20 cellular contexts compared by ENCODE assay signal in genomic region chr2:12227941-12228608, GRCh38.
A peak's percentile ranks its signal among the peaks of the same experiment; 100 is the strongest.
DNase-seq lines count a peak whose midpoint lies in the region; ATAC-seq, FAIRE-seq and TF ChIP-seq lines count a peak whose summit lies in the region.
"Had no signal": no experiment of that assay in that cellular context is flagged by ENCODE, and none has a peak within 500 bp of the region (broad histone marks: within the 10 kb centered on the region; RNA-seq: fewer than 3 reads in every experiment).

No MANE protein-coding gene starts in this region.

- CTCF ChIA-PET in SK-N-SH (lab: Yijun Ruan, JAX) = interaction anchor here (0.8 to 1.5 kb wide), 4 partner anchors 13 to 60 kb away, joined by 3 read pairs; no protein-coding TSS in a partner anchor

- TF ChIP-seq CTCF in SK-N-SH (IDR thresholded peaks at IDR 0.05) (peak; percentile 35), astrocyte (IDR thresholded peaks at IDR 0.05; ENCODE audit: insufficient read depth, low read depth, low read length) (no peak), foreskin fibroblast (IDR thresholded peaks at IDR 0.05; ENCODE audit: low read depth, low read length) (no peak), smooth muscle cell (IDR thresholded peaks at IDR 0.05; ENCODE audit: borderline replicate concordance, insufficient read depth, poor library complexity, severe bottlenecking) (no peak)

- DNase-seq in SK-N-SH (no peak), astrocyte (ENCODE audit: low read depth) (peak; percentile 80), foreskin fibroblast (peak; percentile 33 to 74), smooth muscle cell (lab: John Stamatoyannopoulos, UW; ENCODE audit: unreplicated experiment) (no peak), KBM-7 (no peak), NK-92 (lab: John Stamatoyannopoulos, UW; ENCODE audit: unreplicated experiment) (no peak)
- no peak for DNase-seq in stimulated activated CD4-positive, alpha-beta T cell treated with anti-CD3 and anti-CD28 coated beads, Interleukin-4, amount 100 ng/mL, for 4 hours
- DNase-seq: activated CD4-positive, CD25-positive, alpha-beta regulatory T cell; amygdala; DND-41; mesendoderm; NCI-H187; NCI-H510A treated with DMSO at 0.1 percent for 48 hours; SHP77; T-helper 2 cell; upper lobe of right lung had no signal

- H3K79me2 ChIP-seq in SK-N-SH (ENCODE audit: insufficient read depth) (no peaks in the 10 kb centered on the region), astrocyte (ENCODE audit: insufficient read depth, low read length) (no peaks in the 10 kb centered on the region), smooth muscle cell (ENCODE audit: low read depth) (no peaks in the 10 kb centered on the region)

- WGBS in SK-N-SH (ENCODE audit: low lambda C conversion rate) = 64% methylated on average over 4 of the region's 4 CpGs
- 54% methylated on average over 4 of the region's 4 CpGs for WGBS in smooth muscle cell (ENCODE audit: low lambda C conversion rate)

- peaks cover 6% of the 10 kb centered on the region for H3K4me1 Mint-ChIP-seq in astrocyte (ENCODE audit: low read depth, unreplicated experiment)

- H3K9me2 ChIP-seq in SK-N-SH = no peaks in the 10 kb centered on the region

- H3K36me3 ChIP-seq in SK-N-SH (replicated peaks in 1 of 2; ENCODE audit: control insufficient read depth in 1 of 2, insufficient read depth in 2 of 2, low read length in 1 of 2) (no peaks in the 10 kb centered on the region), astrocyte (ENCODE audit: insufficient read depth, low read length) (no peaks in the 10 kb centered on the region), smooth muscle cell (ENCODE audit: low read depth) (no peaks in the 10 kb centered on the region)
- H3K36me3 ChIP-seq: upper lobe of right lung had no signal

- H4K20me1 ChIP-seq in SK-N-SH (ENCODE audit: insufficient read depth) (no peaks in the 10 kb centered on the region), astrocyte (ENCODE audit: insufficient read depth, low read length) (no peaks in the 10 kb centered on the region), smooth muscle cell (ENCODE audit: low read depth) (no peaks in the 10 kb centered on the region)

- no peaks in the 10 kb centered on the region for H3K27me3 Mint-ChIP-seq in astrocyte (ENCODE audit: low read depth, unreplicated experiment)
- H3K27me3 Mint-ChIP-seq: stimulated activated naive CD8-positive, alpha-beta T cell treated with anti-CD3 and anti-CD28 coated beads, Interleukin-15, Interleukin-2, amounts not matched to agents 100 ng/mL and 50 ng/mL, for 24 hours had no signal

- peaks cover 12% of the 10 kb centered on the region for H3K9me3 Mint-ChIP-seq in astrocyte (ENCODE audit: unreplicated experiment)

- ATAC-seq in SK-N-SH treated with all-trans-retinoic acid at 6 μM for 48 hours = no peak
- ATAC-seq: upper lobe of right lung had no signal

- H2AFZ ChIP-seq in SK-N-SH (ENCODE audit: low read depth) (peak overlapping the region; percentile 77), astrocyte (ENCODE audit: low read depth, low read length) (no peak overlapping the region), smooth muscle cell (ENCODE audit: low read depth) (peak overlapping the region; percentile 35)

- no peak overlapping the region for H3K9ac ChIP-seq in SK-N-SH
- no peak overlapping the region for H3K9ac ChIP-seq in astrocyte (ENCODE audit: low read length)
- H3K9ac ChIP-seq in smooth muscle cell (ENCODE audit: low read depth) = no peak overlapping the region

- H3K4me1 ChIP-seq in SK-N-SH (ENCODE audit: control insufficient read depth in 1 of 2, insufficient read depth in 2 of 2, low read depth in 1 of 2, low read length in 1 of 2) (peaks cover 0 to 14% of the 10 kb centered on the region in 2 experiments; a peak in 2 of 4 replicates), astrocyte (ENCODE audit: insufficient read depth, low read length) (peaks cover 5% of the 10 kb centered on the region), smooth muscle cell (ENCODE audit: low read depth) (no peaks in the 10 kb centered on the region)
- H3K4me1 ChIP-seq: upper lobe of right lung had no signal

- H3F3A ChIP-seq in SK-N-SH (replicated peaks; ENCODE audit: insufficient read depth) (peaks cover 14% of the 10 kb centered on the region), smooth muscle cell (ENCODE audit: low read depth) (peaks cover 4% of the 10 kb centered on the region)

- H3K27ac Mint-ChIP-seq in astrocyte (ENCODE audit: unreplicated experiment) = peak overlapping the region; percentile 97
- H3K27ac Mint-ChIP-seq: stimulated activated naive CD8-positive, alpha-beta T cell treated with anti-CD3 and anti-CD28 coated beads, Interleukin-15, Interleukin-2, amounts not matched to agents 100 ng/mL and 50 ng/mL, for 24 hours had no signal

- no peaks in the 10 kb centered on the region for H3K9me3 ChIP-seq in SK-N-SH
- peaks cover 6% of the 10 kb centered on the region for H3K9me3 ChIP-seq in astrocyte (ENCODE audit: insufficient read depth, low read depth, low read length)
- H3K9me3 ChIP-seq in smooth muscle cell (replicated peaks; ENCODE audit: low read depth) = peaks cover 7% of the 10 kb centered on the region
- H3K9me3 ChIP-seq: upper lobe of right lung had no signal

- H3K4me2 ChIP-seq in SK-N-SH (no peak overlapping the region), astrocyte (ENCODE audit: low read length) (peak overlapping the region; percentile 60), smooth muscle cell (peak overlapping the region; percentile 33)

- H3K27ac ChIP-seq in SK-N-SH (ENCODE audit: low read depth in 2 of 2, low read length in 1 of 2) (peak overlapping the region in 1 of 2 experiments; percentile 72; a peak in 2 of 4 replicates), astrocyte (ENCODE audit: low read depth, low read length) (no peak overlapping the region), smooth muscle cell (ENCODE audit: low read depth) (peak overlapping the region; percentile 61)
- H3K27ac ChIP-seq: 22Rv1, upper lobe of right lung had no signal

- peak; percentile 34 for FAIRE-seq in astrocyte (lab: Jason Lieb, UNC)
- FAIRE-seq: colon had no signal

- no peak for TF ChIP-seq EP300 in SK-N-SH (IDR thresholded peaks at IDR 0.05; ENCODE audit: borderline replicate concordance in 1 of 2, low read depth in 1 of 2, low read length in 1 of 2)

- H3K27me3 ChIP-seq in SK-N-SH (ENCODE audit: insufficient read depth) = no peaks in the 10 kb centered on the region
- no peaks in the 10 kb centered on the region for H3K27me3 ChIP-seq in astrocyte (ENCODE audit: insufficient read depth, low read length)
- no peaks in the 10 kb centered on the region for H3K27me3 ChIP-seq in smooth muscle cell (ENCODE audit: low read depth)
- H3K27me3 ChIP-seq: upper lobe of right lung had no signal

- POLR2A ChIA-PET in SK-N-SH (lab: Yijun Ruan, JAX) = no interaction called here

- TF ChIP-seq RAD21 in SK-N-SH (IDR thresholded peaks at IDR 0.05; ENCODE audit: low read length) = no peak

- H3K4me3 ChIP-seq in SK-N-SH (ENCODE audit: low read depth in 2 of 2, low read length in 1 of 2) = no peak overlapping the region
- H3K4me3 ChIP-seq in astrocyte (ENCODE audit: insufficient read depth, low read depth, low read length) = no peak overlapping the region
- no peak overlapping the region for H3K4me3 ChIP-seq in foreskin fibroblast (ENCODE audit: low read depth in 1 of 2, low read length in 2 of 2)
- no peak overlapping the region for H3K4me3 ChIP-seq in smooth muscle cell
- H3K4me3 ChIP-seq: upper lobe of right lung had no signal

- H3K4me3 Mint-ChIP-seq in astrocyte (ENCODE audit: unreplicated experiment) = no peak overlapping the region
- H3K4me3 Mint-ChIP-seq: stimulated activated naive CD8-positive, alpha-beta T cell treated with anti-CD3 and anti-CD28 coated beads, Interleukin-15, Interleukin-2, amounts not matched to agents 100 ng/mL and 50 ng/mL, for 24 hours had no signal

- in situ Hi-C loops in KBM-7 (cut with MboI; ENCODE audit: low pct_unique_long_range_greater_than_20kb, low sequenced_read_pairs) = no loop called here

- H3K36me3 Mint-ChIP-seq in astrocyte (ENCODE audit: low read depth, unreplicated experiment) = peaks cover 2% of the 10 kb centered on the region

TF ChIP-seq in SK-N-SH, 30 proteins besides CTCF, POLR2A, EP300 and RAD21:
- TF ChIP-seq JUND (IDR thresholded peaks at IDR 0.05) = peak; percentile 26; the same call in 1 of the 2 replicates
- 0 out of 2 replicates have a peak, but pooled peaks have one; percentile 10 for TF ChIP-seq MEF2A (IDR thresholded peaks at IDR 0.05; ENCODE audit: borderline replicate concordance, low read depth)
- no peak for TF ChIP-seq MXI1 (IDR thresholded peaks at IDR 0.05; ENCODE audit: low read depth, low read length)
- no peak; the same call in 1 of the 2 replicates for TF ChIP-seq PBX3 (IDR thresholded peaks at IDR 0.05)
- TF ChIP-seq TCF12 (IDR thresholded peaks at IDR 0.05) = peak; percentile 46; the same call in 1 of the 2 replicates
- peak; percentile 34; the same call in 1 of the 2 replicates for TF ChIP-seq FOSL2 (IDR thresholded peaks at IDR 0.05; ENCODE audit: borderline replicate concordance, low read depth)

TF ChIP-seq in SK-N-SH treated with all-trans-retinoic acid at 6 μM for 48 hours, 23 proteins besides CTCF, POLR2A, EP300 and RAD21 (continues in another document):
- TF ChIP-seq ZFP3 (CRISPR knock-in tag; IDR thresholded peaks at IDR 0.05) (no peak), CREB5 (CRISPR knock-in tag; IDR thresholded peaks at IDR 0.05; ENCODE audit: low read depth) (no peak), OSR1 (CRISPR knock-in tag; IDR thresholded peaks at IDR 0.05) (no peak), TOX (CRISPR knock-in tag; IDR thresholded peaks at IDR 0.05; ENCODE audit: borderline replicate concordance) (no peak), PPARA (CRISPR knock-in tag; IDR thresholded peaks at IDR 0.05; ENCODE audit: borderline replicate concordance) (no peak), RARB (CRISPR knock-in tag; IDR thresholded peaks at IDR 0.05) (no peak), ARNTL (CRISPR knock-in tag; IDR thresholded peaks at IDR 0.05; ENCODE audit: borderline replicate concordance, low read depth) (no peak), ZFP30 (CRISPR knock-in tag; IDR thresholded peaks at IDR 0.05) (no peak), ZC3H10 (CRISPR knock-in tag; IDR thresholded peaks at IDR 0.05) (no peak)

Comparison
In these comparisons a context has a peak if more than half of its experiments do, and no peak if none do; other contexts are left out.
1. DNase-seq: peak in astrocyte (single experiment) and foreskin fibroblast (2 of 2); none in SK-N-SH (single experiment), smooth muscle cell (single experiment), stimulated activated CD4-positive, alpha-beta T cell treated with anti-CD3 and anti-CD28 coated beads, Interleukin-4, amount 100 ng/mL, for 4 hours (0 of 2), KBM-7 (single experiment) and NK-92 (single experiment).